Comparison of ENCODE assay signal across 15 cellular contexts in the genomic region with DNA sequence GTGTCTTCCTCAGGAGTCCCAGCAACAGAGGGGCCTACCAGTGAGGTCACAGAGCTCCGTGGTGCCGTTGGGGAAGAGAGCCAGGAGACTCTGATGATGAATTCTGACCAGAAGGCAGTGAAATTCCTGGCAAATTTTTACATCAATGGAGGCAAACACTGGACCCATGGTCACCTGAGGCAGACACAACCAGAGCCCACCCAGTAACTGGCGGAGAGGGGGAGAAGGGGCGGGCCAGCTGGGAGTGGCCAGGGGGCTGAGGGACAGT. TPM values are rescaled to one million over a fixed set of nuclear protein-coding genes. Genes with fewer than 3 reads are reported as not detected.
"Had no signal": no experiment of that assay in that cellular context is flagged by ENCODE, and none has a peak within 500 bp of the region (broad histone marks: within the 10 kb centered on the region; RNA-seq: fewer than 3 reads in every experiment).

TSS of gene STPG3 (plus strand) at position 93 of the 268 bp plus-strand sequence. CDS start at position 94, 1 bp downstream.

- H3K27me3 ChIP-seq: brain microvascular endothelial cell, dorsolateral prefrontal cortex, right atrium auricular region, tibial nerve had no signal

- H3K27me3 Mint-ChIP-seq: activated B cell treated with CpG ODN at 0.5 μM for 24 hours; activated CD4-positive, alpha-beta T cell treated with anti-CD3 and anti-CD28 coated beads, Interleukin-2, amount 10 ng/mL, durations not matched to agents 7 days and 5 days; activated naive CD4-positive, alpha-beta T cell treated with anti-CD3 and anti-CD28 coated beads, Interleukin-2, amount 50 U/mL, for 24 hours; stimulated activated memory B cell treated with anti-CD40 and anti-IgM and Interleukin-4, amounts not matched to agents 10 μg/mL and 1 μg/mL and 100 μg/mL, for 72 hours had no signal

- H3K4me3 ChIP-seq: dorsolateral prefrontal cortex, esophagus squamous epithelium, right atrium auricular region, tibial nerve had no signal

- H3K27ac Mint-ChIP-seq: activated B cell treated with CpG ODN at 0.5 μM for 24 hours; activated CD4-positive, alpha-beta T cell treated with anti-CD3 and anti-CD28 coated beads, Interleukin-2, amount 10 ng/mL, durations not matched to agents 7 days and 5 days; activated naive CD4-positive, alpha-beta T cell treated with anti-CD3 and anti-CD28 coated beads, Interleukin-2, amount 50 U/mL, for 24 hours; memory B cell; stimulated activated memory B cell treated with anti-CD40 and anti-IgM and Interleukin-4, amounts not matched to agents 10 μg/mL and 1 μg/mL and 100 μg/mL, for 72 hours had no signal

- DNase-seq: activated B cell treated with CpG ODN at 0.5 μM for 24 hours; activated CD4-positive, alpha-beta T cell treated with anti-CD3 and anti-CD28 coated beads, Interleukin-2, amount 10 ng/mL, durations not matched to agents 7 days and 5 days; activated T-cell treated with anti-CD3 and anti-CD28 coated beads, Interleukin-2, amount 50 U/mL, for 1 hour; amygdala; brain microvascular endothelial cell; dorsolateral prefrontal cortex; esophagus squamous epithelium; glutamatergic neuron; T-helper 2 cell had no signal

- ATAC-seq: stimulated activated memory B cell treated with anti-CD40 and anti-IgM and Interleukin-4, amounts not matched to agents 10 μg/mL and 1 μg/mL and 100 μg/mL, for 72 hours had no signal

- H3K36me3 Mint-ChIP-seq: activated naive CD4-positive, alpha-beta T cell treated with anti-CD3 and anti-CD28 coated beads, Interleukin-2, amount 50 U/mL, for 24 hours; memory B cell; stimulated activated memory B cell treated with anti-CD40 and anti-IgM and Interleukin-4, amounts not matched to agents 10 μg/mL and 1 μg/mL and 100 μg/mL, for 72 hours had no signal

- H3K9me3 Mint-ChIP-seq: activated B cell treated with CpG ODN at 0.5 μM for 24 hours; activated CD4-positive, alpha-beta T cell treated with anti-CD3 and anti-CD28 coated beads, Interleukin-2, amount 10 ng/mL, durations not matched to agents 7 days and 5 days; activated naive CD4-positive, alpha-beta T cell treated with anti-CD3 and anti-CD28 coated beads, Interleukin-2, amount 50 U/mL, for 24 hours; memory B cell; stimulated activated memory B cell treated with anti-CD40 and anti-IgM and Interleukin-4, amounts not matched to agents 10 μg/mL and 1 μg/mL and 100 μg/mL, for 72 hours had no signal

- H3K9me3 ChIP-seq: esophagus squamous epithelium, right atrium auricular region, tibial nerve had no signal

- H3K27ac ChIP-seq: brain microvascular endothelial cell, dorsolateral prefrontal cortex, esophagus squamous epithelium, right atrium auricular region, tibial nerve had no signal

- H3K4me3 Mint-ChIP-seq: activated B cell treated with CpG ODN at 0.5 μM for 24 hours; activated CD4-positive, alpha-beta T cell treated with anti-CD3 and anti-CD28 coated beads, Interleukin-2, amount 10 ng/mL, durations not matched to agents 7 days and 5 days; activated naive CD4-positive, alpha-beta T cell treated with anti-CD3 and anti-CD28 coated beads, Interleukin-2, amount 50 U/mL, for 24 hours; memory B cell; stimulated activated memory B cell treated with anti-CD40 and anti-IgM and Interleukin-4, amounts not matched to agents 10 μg/mL and 1 μg/mL and 100 μg/mL, for 72 hours had no signal

- H3K36me3 ChIP-seq: brain microvascular endothelial cell, right atrium auricular region had no signal

RNA-seq across cellular contexts. Expression of gene STPG3, which starts in this region (rescaled TPM):
- total RNA-seq: activated B cell treated with CpG ODN at 0.5 μM for 24 hours; activated CD4-positive, alpha-beta T cell treated with anti-CD3 and anti-CD28 coated beads, Interleukin-2, amount 10 ng/mL, durations not matched to agents 7 days and 5 days; dorsolateral prefrontal cortex; esophagus squamous epithelium; posterior vena cava; right atrium auricular region; tibial nerve had no signal
